In the genomic region with DNA sequence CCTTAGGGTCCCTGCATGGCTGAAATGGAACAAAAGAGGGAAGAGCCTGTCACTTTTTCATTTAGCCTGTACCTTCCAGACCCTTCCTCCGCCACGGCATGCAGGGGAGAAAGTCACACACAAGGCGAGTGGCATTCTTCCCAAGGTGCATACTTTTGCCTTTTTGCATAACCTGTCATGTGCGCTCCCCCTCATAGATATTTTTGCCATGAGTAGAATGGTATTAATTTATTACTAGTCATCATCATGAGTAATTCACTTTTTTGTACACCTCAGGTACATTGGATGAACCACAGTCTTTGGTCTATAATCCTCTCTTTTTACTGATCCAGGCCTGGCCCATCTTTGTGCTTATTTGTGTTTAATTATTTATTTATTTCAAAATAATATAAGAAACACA, we compare ENCODE assay signal across 25 cellular contexts. TPM values are rescaled to one million over a fixed set of nuclear protein-coding genes. Genes with fewer than 3 reads are reported as not detected.
"Had no signal": no experiment of that assay in that cellular context is flagged by ENCODE, and none has a peak within 500 bp of the region (broad histone marks: within the 10 kb centered on the region; RNA-seq: fewer than 3 reads in every experiment).

No MANE protein-coding gene starts in this region.

- DNase-seq: dorsolateral prefrontal cortex; effector CD4-positive, alpha-beta T cell; foreskin melanocyte; hypothalamus; immature natural killer cell; kidney; left cardiac atrium; left lung; mesendoderm; midbrain; naive thymus-derived CD4-positive, alpha-beta T cell; nephron progenitor cell; right cardiac atrium; sigmoid colon; stimulated activated CD4-positive, alpha-beta T cell treated with anti-CD3 and anti-CD28 coated beads, Interleukin-2, amount 100 ng/mL, for 24 hours; stimulated activated CD4-positive, alpha-beta T cell treated with anti-CD3 and anti-CD28 coated beads, Interleukin-4, amount 100 ng/mL, for 24 hours; stimulated activated naive CD4-positive, alpha-beta T cell treated with Interleukin-2 at 50 U/mL for 16 hours; stomach; testis; tibial artery had no signal

- H3K36me3 Mint-ChIP-seq: immature natural killer cell; naive thymus-derived CD4-positive, alpha-beta T cell; stimulated activated effector memory CD8-positive, alpha-beta T cell treated with anti-CD3 and anti-CD28 coated beads, Interleukin-12 subunit alpha, Interleukin-12 subunit beta, amount 100 ng/mL, for 72 hours; type B pancreatic cell had no signal

- H3K4me1 ChIP-seq: esophagus muscularis mucosa, sigmoid colon, testis had no signal

- ATAC-seq: left cardiac atrium; left lung; naive thymus-derived CD4-positive, alpha-beta T cell; right cardiac atrium; stimulated activated effector memory CD8-positive, alpha-beta T cell treated with anti-CD3 and anti-CD28 coated beads, Interleukin-12 subunit alpha, Interleukin-12 subunit beta, amount 100 ng/mL, for 72 hours had no signal

- H3K4me3 Mint-ChIP-seq: immature natural killer cell; naive thymus-derived CD4-positive, alpha-beta T cell; nephron progenitor cell; stimulated activated effector memory CD8-positive, alpha-beta T cell treated with anti-CD3 and anti-CD28 coated beads, Interleukin-12 subunit alpha, Interleukin-12 subunit beta, amount 100 ng/mL, for 72 hours; type B pancreatic cell had no signal

- H3K27me3 Mint-ChIP-seq: type B pancreatic cell had no signal

- H3K9me3 ChIP-seq: esophagus muscularis mucosa, left lung, prostate gland, sigmoid colon, stomach, testis, tibial artery had no signal

- H3K4me1 Mint-ChIP-seq: immature natural killer cell; naive thymus-derived CD4-positive, alpha-beta T cell had no signal

- H3K9me3 Mint-ChIP-seq: immature natural killer cell had no signal

- H3K27me3 ChIP-seq: dorsolateral prefrontal cortex, esophagus muscularis mucosa, left lung, sigmoid colon, stomach, testis had no signal

- H3K36me3 ChIP-seq: esophagus muscularis mucosa, left lung, prostate gland, sigmoid colon, stomach, tibial artery had no signal

- FAIRE-seq: colon, kidney had no signal

- H3K27ac Mint-ChIP-seq: immature natural killer cell; naive thymus-derived CD4-positive, alpha-beta T cell; nephron progenitor cell; stimulated activated effector memory CD8-positive, alpha-beta T cell treated with anti-CD3 and anti-CD28 coated beads, Interleukin-12 subunit alpha, Interleukin-12 subunit beta, amount 100 ng/mL, for 72 hours; type B pancreatic cell had no signal

- H3K4me3 ChIP-seq: dorsolateral prefrontal cortex, esophagus muscularis mucosa, left lung, prostate gland, sigmoid colon, stomach, testis, tibial artery had no signal

- H3K27ac ChIP-seq: dorsolateral prefrontal cortex, esophagus muscularis mucosa, left lung, prostate gland, sigmoid colon, stomach, testis, tibial artery had no signal

RNA-seq across cellular contexts. Expression of gene BUB1B, which starts 8.9 kb away (rescaled TPM):
- polyA plus RNA-seq: naive thymus-derived CD4-positive, alpha-beta T cell had no signal
